1 cellular context compared by ENCODE assay signal in the genomic region with DNA sequence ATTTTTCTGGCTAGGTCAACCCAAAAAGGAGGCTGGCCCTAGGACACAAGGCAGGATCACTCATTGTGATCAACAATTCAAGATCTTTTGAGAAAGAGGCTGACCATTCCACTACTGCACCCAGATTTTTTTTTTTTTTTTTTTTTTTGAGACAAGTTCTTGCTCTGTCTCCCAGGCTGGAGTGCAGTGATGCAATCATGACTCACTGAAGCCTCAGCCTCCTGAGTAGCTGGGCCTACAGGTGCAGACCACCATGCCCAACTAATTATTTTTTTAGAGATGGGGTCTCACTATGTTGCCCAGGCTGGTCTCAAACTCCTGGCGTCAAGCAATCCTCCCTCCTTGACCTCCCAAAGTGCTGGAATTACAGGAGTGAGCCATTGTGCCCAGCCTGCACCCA.
TF ChIP-seq lines count a peak whose summit lies in the region.

No MANE protein-coding gene starts in this region.

TF ChIP-seq in HCT116, 20 proteins besides CTCF, POLR2A, EP300 and RAD21 (continued from another document):
- peak; percentile 62 for TF ChIP-seq SP1 (IDR thresholded peaks at IDR 0.05; ENCODE audit: low read depth)
- TF ChIP-seq POLR2AphosphoS5 (IDR thresholded peaks at IDR 0.05; ENCODE audit: low read depth, low read length), result peak; percentile 16; the same call in 1 of the 2 replicates
- TF ChIP-seq JUND (IDR thresholded peaks at IDR 0.05), result peak; percentile 84
